In genomic region chr11:68257477-68258362, GRCh38 we compare ENCODE assay signal across 9 cellular contexts. TPM values are rescaled to one million over a fixed set of nuclear protein-coding genes. Genes with fewer than 3 reads are reported as not detected.
DNase-seq lines count a peak whose midpoint lies in the region; ATAC-seq and TF ChIP-seq lines count a peak whose summit lies in the region.
"Had no signal": no experiment of that assay in that cellular context is flagged by ENCODE, and none has a peak within 500 bp of the region (broad histone marks: within the 10 kb centered on the region; RNA-seq: fewer than 3 reads in every experiment).

No MANE protein-coding gene starts in this region.

- H3K9me3 Mint-ChIP-seq in activated T-cell treated with anti-CD3 and anti-CD28 coated beads, Interleukin-2, amount 50 U/mL, for 72 hours: no peaks in the 10 kb centered on the region
- H3K9me3 Mint-ChIP-seq in natural killer cell: no peaks in the 10 kb centered on the region
- no peaks in the 10 kb centered on the region for H3K9me3 Mint-ChIP-seq in stimulated activated effector memory CD8-positive, alpha-beta T cell treated with anti-CD3 and anti-CD28 coated beads, Interleukin-12 subunit alpha, Interleukin-12 subunit beta, amount 100 ng/mL, for 72 hours

- H3K27me3 Mint-ChIP-seq in activated T-cell treated with anti-CD3 and anti-CD28 coated beads, Interleukin-2, amount 50 U/mL, for 72 hours (ENCODE audit: low read depth): no peaks in the 10 kb centered on the region
- H3K27me3 Mint-ChIP-seq in natural killer cell (ENCODE audit: low read depth in 2 of 2): no peaks in the 10 kb centered on the region

- peak; percentile 83 to 95 (median 92) for TF ChIP-seq CTCF in Peyer's patch (IDR thresholded peaks at IDR 0.05)
- TF ChIP-seq CTCF in natural killer cell (IDR thresholded peaks at IDR 0.05): peak; percentile 85

- DNase-seq in DMS53 (lab: John Stamatoyannopoulos, UW): peak; percentile 98
- peak; percentile 88 for DNase-seq in LHCN-M2 (ENCODE audit: low read depth)
- peak; percentile 96 to 99 (median 97) for DNase-seq in Peyer's patch
- peak; percentile 93 to 94 for DNase-seq in activated T-cell treated with anti-CD3 and anti-CD28 coated beads, Interleukin-2, amount 50 U/mL, for 72 hours
- DNase-seq in fibroblast of gingiva (ENCODE audit: low read depth): peak; percentile 87
- DNase-seq in natural killer cell: peak; percentile 94
- DNase-seq in stimulated activated effector memory CD8-positive, alpha-beta T cell treated with anti-CD3 and anti-CD28 coated beads, Interleukin-12 subunit alpha, Interleukin-12 subunit beta, amount 100 ng/mL, for 72 hours (ENCODE audit: low spot score in 2 of 2): peak; percentile 93 to 96

- no peak overlapping the region for H3K4me3 Mint-ChIP-seq in activated T-cell treated with anti-CD3 and anti-CD28 coated beads, Interleukin-2, amount 50 U/mL, for 72 hours
- H3K4me3 Mint-ChIP-seq in natural killer cell: no peak overlapping the region
- H3K4me3 Mint-ChIP-seq in stimulated activated effector memory CD8-positive, alpha-beta T cell treated with anti-CD3 and anti-CD28 coated beads, Interleukin-12 subunit alpha, Interleukin-12 subunit beta, amount 100 ng/mL, for 72 hours: no peak overlapping the region

- no peaks in the 10 kb centered on the region for H3K9me3 ChIP-seq in Peyer's patch

- peaks cover 0 to 22% (median 0%) of the 10 kb centered on the region in 3 donors for H3K36me3 ChIP-seq in Peyer's patch

- H3K27me3 ChIP-seq in Peyer's patch: no peaks in the 10 kb centered on the region

- peak in 1 of 2 donors; percentile 38 for TF ChIP-seq POLR2A in Peyer's patch (IDR thresholded peaks at IDR 0.05)

- peaks cover 6% of the 10 kb centered on the region for H3K4me1 Mint-ChIP-seq in activated T-cell treated with anti-CD3 and anti-CD28 coated beads, Interleukin-2, amount 50 U/mL, for 72 hours (ENCODE audit: low read depth)
- peaks cover 0 to 5% of the 10 kb centered on the region in 2 donors for H3K4me1 Mint-ChIP-seq in natural killer cell
- H3K4me1 Mint-ChIP-seq in stimulated activated effector memory CD8-positive, alpha-beta T cell treated with anti-CD3 and anti-CD28 coated beads, Interleukin-12 subunit alpha, Interleukin-12 subunit beta, amount 100 ng/mL, for 72 hours: peaks cover 14% of the 10 kb centered on the region

- no peak overlapping the region for H3K27ac Mint-ChIP-seq in activated T-cell treated with anti-CD3 and anti-CD28 coated beads, Interleukin-2, amount 50 U/mL, for 72 hours
- no peak overlapping the region for H3K27ac Mint-ChIP-seq in natural killer cell
- H3K27ac Mint-ChIP-seq in stimulated activated effector memory CD8-positive, alpha-beta T cell treated with anti-CD3 and anti-CD28 coated beads, Interleukin-12 subunit alpha, Interleukin-12 subunit beta, amount 100 ng/mL, for 72 hours: peak overlapping the region; percentile 43

- H3K4me1 ChIP-seq in Peyer's patch: peaks cover 4 to 11% (median 6%) of the 10 kb centered on the region in 4 donors

- intact Hi-C loops in natural killer cell (cut with micrococcal nuclease): loop anchor here (1.0 kb wide), 2 partner anchors 40 to 190 kb away; no protein-coding TSS in a partner anchor

- peak overlapping the region in 1 of 4 donors; percentile 8 for H3K4me3 ChIP-seq in Peyer's patch

- peak overlapping the region in 2 of 4 donors; percentile 32 to 67 for H3K27ac ChIP-seq in Peyer's patch
- H3K27ac ChIP-seq: epithelial cell of prostate had no signal

- peak; percentile 92 to 93 for ATAC-seq in activated T-cell treated with anti-CD3 and anti-CD28 coated beads, Interleukin-2, amount 50 U/mL, for 72 hours (replicated peaks in 1 of 2)
- ATAC-seq in natural killer cell (peak; percentile 90 to 98 (median 98)), HG03520 (IDR thresholded peaks at IDR 0.05; ENCODE audit: unreplicated experiment) (no peak)
- peak; percentile 89 for ATAC-seq in stimulated activated effector memory CD8-positive, alpha-beta T cell treated with anti-CD3 and anti-CD28 coated beads, Interleukin-12 subunit alpha, Interleukin-12 subunit beta, amount 100 ng/mL, for 72 hours

- H3K36me3 Mint-ChIP-seq in activated T-cell treated with anti-CD3 and anti-CD28 coated beads, Interleukin-2, amount 50 U/mL, for 72 hours (ENCODE audit: insufficient read depth in 2 of 2): peaks cover 0 to 1% of the 10 kb centered on the region in 2 donors
- no peaks in the 10 kb centered on the region for H3K36me3 Mint-ChIP-seq in natural killer cell
- H3K36me3 Mint-ChIP-seq in stimulated activated effector memory CD8-positive, alpha-beta T cell treated with anti-CD3 and anti-CD28 coated beads, Interleukin-12 subunit alpha, Interleukin-12 subunit beta, amount 100 ng/mL, for 72 hours: peaks cover 19% of the 10 kb centered on the region

RNA-seq across cellular contexts. Expression of gene C11orf24, which starts 14.1 kb away (rescaled TPM):
- 58.2 and 66.7 TPM in 2 replicates for total RNA-seq in LHCN-M2 (2014; rRNA removed)
- 63.7 TPM for polyA plus RNA-seq in LHCN-M2 (2012)
- 100 to 1,000 TPM in 3 of 4 donors, 10 to 100 TPM in 1; 79.2 to 198 (median 183) TPM for total RNA-seq in Peyer's patch
- 10 to 100 TPM; 24.7 to 28.4 TPM for total RNA-seq in activated T-cell treated with anti-CD3 and anti-CD28 coated beads, Interleukin-2, amount 50 U/mL, for 72 hours
- total RNA-seq in natural killer cell: 10 to 100 TPM; 15.6 to 26.1 (median 17.7) TPM

RNA-seq across cellular contexts. Expression of gene KMT5B, which starts 44.6 kb away (rescaled TPM):
- total RNA-seq in LHCN-M2 (2014; rRNA removed) (13.0 and 19.0 TPM in 2 replicates), Peyer's patch (10 to 100 TPM; 55.3 to 74.8 (median 60.3) TPM), natural killer cell (10 to 100 TPM; 45.0 to 60.1 (median 55.6) TPM)
- 10.4 TPM for polyA plus RNA-seq in LHCN-M2 (2012)
- total RNA-seq in activated T-cell treated with anti-CD3 and anti-CD28 coated beads, Interleukin-2, amount 50 U/mL, for 72 hours: 10 to 100 TPM; 26.9 to 34.1 TPM

RNA-seq across cellular contexts. Expression of gene LRP5, which starts 54.7 kb away (rescaled TPM):
- 12.4 and 17.2 TPM in 2 replicates for total RNA-seq in LHCN-M2 (2014; rRNA removed)
- 15.3 TPM for polyA plus RNA-seq in LHCN-M2 (2012)
- total RNA-seq in Peyer's patch: 100 to 1,000 TPM; 149 to 196 (median 168) TPM
- total RNA-seq in activated T-cell treated with anti-CD3 and anti-CD28 coated beads, Interleukin-2, amount 50 U/mL, for 72 hours: 1 to 10 TPM; 6.8 to 9.3 TPM
- 1 to 10 TPM in 1 of 3 donors, under 1 TPM in 2; 0.36 to 1.3 (median 0.89) TPM for total RNA-seq in natural killer cell
